In the genomic region with DNA sequence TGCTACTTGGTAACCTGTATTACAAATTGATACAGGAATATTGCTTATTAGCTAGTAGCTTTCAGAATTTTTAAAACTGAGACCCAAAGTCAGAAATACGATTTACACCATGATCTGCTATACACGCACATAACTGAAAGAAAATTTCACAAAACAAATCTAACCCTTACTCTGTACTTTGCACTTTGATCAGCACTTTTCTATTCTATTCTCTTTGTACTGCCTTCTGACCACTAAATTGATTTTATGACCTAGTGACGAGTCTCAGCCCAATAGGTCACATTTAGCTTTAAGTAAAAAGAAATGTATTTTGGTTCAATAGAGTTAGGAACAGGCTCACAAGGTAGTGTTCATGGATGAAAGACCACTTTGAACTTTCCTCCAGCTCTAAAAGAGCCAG, we compare ENCODE assay signal across 24 cellular contexts.
"Had no signal": no experiment of that assay in that cellular context is flagged by ENCODE, and none has a peak within 500 bp of the region (broad histone marks: within the 10 kb centered on the region; RNA-seq: fewer than 3 reads in every experiment).

No MANE protein-coding gene starts in this region.

- H3K4me3 ChIP-seq: colonic mucosa, esophagus squamous epithelium, gastrocnemius medialis, heart right ventricle, left ventricle myocardium inferior, lower lobe of right lung, mucosa of descending colon had no signal

- H3K27me3 ChIP-seq: colonic mucosa, esophagus squamous epithelium, gastrocnemius medialis, heart right ventricle had no signal

- H3K27ac ChIP-seq: colonic mucosa, epithelial cell of prostate, esophagus squamous epithelium, gastrocnemius medialis, heart right ventricle, left ventricle myocardium inferior, lower lobe of right lung had no signal

- H3K4me1 ChIP-seq: colonic mucosa, esophagus squamous epithelium, gastrocnemius medialis, heart right ventricle, left ventricle myocardium inferior, lower lobe of right lung had no signal

- H3K9me3 ChIP-seq: colonic mucosa, esophagus squamous epithelium, gastrocnemius medialis, lower lobe of right lung, mucosa of descending colon had no signal

- H3K36me3 ChIP-seq: colonic mucosa, esophagus squamous epithelium, gastrocnemius medialis, heart right ventricle, left ventricle myocardium inferior, lower lobe of right lung had no signal

- DNase-seq: colonic mucosa; cortex of kidney; effector CD8-positive, alpha-beta T cell; effector memory CD8-positive, alpha-beta T cell; endodermal cell; erythroblast; esophagus squamous epithelium; foreskin fibroblast; foreskin melanocyte; gastrocnemius medialis; glutamatergic neuron; head of caudate nucleus; heart right ventricle; hippocampal formation; left cardiac atrium; left ventricle myocardium inferior; lower lobe of right lung; mesenchymal stem cell; mucosa of descending colon had no signal

- ATAC-seq: effector memory CD8-positive, alpha-beta T cell; esophagus mucosa; gastrocnemius medialis; heart right ventricle; left cardiac atrium; lower lobe of right lung; mucosa of descending colon had no signal

- FAIRE-seq: endometrium, islet of Langerhans, keratinocyte had no signal
